13 cellular contexts compared by ENCODE assay signal in the genomic region with DNA sequence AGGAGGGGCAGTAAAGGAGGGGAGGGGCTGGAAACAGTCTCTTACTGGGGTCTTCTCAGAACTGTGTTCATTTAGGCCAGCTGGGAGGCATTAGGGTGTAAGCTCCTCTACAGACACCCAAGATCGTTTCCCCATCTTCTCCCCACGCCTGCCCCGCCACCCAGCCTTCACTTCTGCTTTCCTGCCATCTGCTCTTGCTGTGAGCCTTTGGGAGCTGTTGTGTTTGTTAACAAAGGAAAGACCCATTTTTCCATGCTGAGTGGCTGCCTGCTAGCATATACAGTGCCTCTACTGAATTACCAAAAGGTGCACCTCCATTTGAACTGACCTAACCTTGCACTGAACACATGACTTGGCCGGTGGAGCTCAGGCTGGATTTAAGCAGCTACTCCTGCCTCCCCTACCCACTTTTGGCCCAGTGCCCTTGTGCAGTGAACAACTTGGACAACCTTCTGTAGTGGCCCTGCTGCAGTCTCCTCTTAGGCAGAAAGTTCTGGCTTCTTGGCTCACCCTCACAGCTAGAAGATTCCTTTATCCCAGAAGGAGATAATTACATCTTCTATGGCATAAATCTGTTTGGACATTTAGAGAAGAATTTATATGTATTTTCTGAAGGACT.
DNase-seq lines count a peak whose midpoint lies in the region; FAIRE-seq and TF ChIP-seq lines count a peak whose summit lies in the region.
"Had no signal": no experiment of that assay in that cellular context is flagged by ENCODE, and none has a peak within 500 bp of the region (broad histone marks: within the 10 kb centered on the region; RNA-seq: fewer than 3 reads in every experiment).

No MANE protein-coding gene starts in this region.

- DNase-seq in GM12891 (ENCODE audit: insufficient read length, low spot score) (no peak), NCI-H774 (lab: John Stamatoyannopoulos, UW) (peak; percentile 21), astrocyte of the hippocampus (ENCODE audit: low read depth, low spot score) (peak; percentile 36), neural progenitor cell (ENCODE audit: low spot score) (no peak), GM10266 (ENCODE audit: extremely low spot score) (no peak), HuH-7.5 (ENCODE audit: low spot score) (no peak), uterus (no peak)
- DNase-seq: activated CD4-positive, CD25-positive, alpha-beta regulatory T cell; activated T-cell treated with anti-CD3 and anti-CD28 coated beads, Interleukin-2, amount 50 U/mL, for 48 hours; dorsolateral prefrontal cortex; foreskin melanocyte; ovary; stimulated activated CD4-positive, alpha-beta T cell treated with anti-CD3 and anti-CD28 coated beads, Interleukin-4, amount 100 ng/mL, for 1 hour had no signal

- H3K27me3 Mint-ChIP-seq in neural progenitor cell (ENCODE audit: insufficient read depth, low read depth): peaks cover 4% of the 10 kb centered on the region

- no peak for TF ChIP-seq CTCF in neural progenitor cell (IDR thresholded peaks at IDR 0.05)
- no peak for TF ChIP-seq CTCF in GM10266 (IDR thresholded peaks at IDR 0.05; ENCODE audit: control insufficient read depth, insufficient read depth, low read depth, missing control alignments)
- no peak for TF ChIP-seq CTCF in uterus (IDR thresholded peaks at IDR 0.05)

- H3K4me3 ChIP-seq in neural progenitor cell (no peak overlapping the region), uterus (no peak overlapping the region)
- H3K4me3 ChIP-seq: dorsolateral prefrontal cortex, ovary had no signal

- H3K9ac ChIP-seq in neural progenitor cell: no peak overlapping the region

- H3K36me3 ChIP-seq in neural progenitor cell (no peaks in the 10 kb centered on the region), uterus (no peaks in the 10 kb centered on the region)
- H3K36me3 ChIP-seq: ovary had no signal

- FAIRE-seq in GM12891 (lab: Jason Lieb, UNC): no peak

- H4K20me1 ChIP-seq in neural progenitor cell (ENCODE audit: low read depth): no peaks in the 10 kb centered on the region

- H3K27ac ChIP-seq in neural progenitor cell: no peak overlapping the region
- no peak overlapping the region for H3K27ac ChIP-seq in uterus
- H3K27ac ChIP-seq: ovary had no signal

- no peak overlapping the region for H3K4me3 Mint-ChIP-seq in neural progenitor cell

- no peaks in the 10 kb centered on the region for H3K9me3 Mint-ChIP-seq in neural progenitor cell

- peak overlapping the region; percentile 69 for H3K27ac Mint-ChIP-seq in neural progenitor cell

- no peak overlapping the region for H3K4me2 ChIP-seq in neural progenitor cell

- no peaks in the 10 kb centered on the region for H3K9me3 ChIP-seq in neural progenitor cell (ENCODE audit: low read depth)
- H3K9me3 ChIP-seq in uterus: no peaks in the 10 kb centered on the region
- H3K9me3 ChIP-seq: ovary had no signal

- TF ChIP-seq POLR2A in GM12891 (IDR thresholded peaks at IDR 0.05; ENCODE audit: low read depth, low read length) (no peak), uterus (IDR thresholded peaks at IDR 0.05) (no peak)

- H2AFZ ChIP-seq in neural progenitor cell (replicated peaks): no peak overlapping the region

- no peaks in the 10 kb centered on the region for H3F3A ChIP-seq in neural progenitor cell (ENCODE audit: low read depth)

- peaks cover 58% of the 10 kb centered on the region for H3K4me1 Mint-ChIP-seq in neural progenitor cell

- no peaks in the 10 kb centered on the region for H3K36me3 Mint-ChIP-seq in neural progenitor cell

- H3K4me1 ChIP-seq in neural progenitor cell (no peaks in the 10 kb centered on the region), uterus (no peaks in the 10 kb centered on the region)

- no peaks in the 10 kb centered on the region for H3K79me2 ChIP-seq in neural progenitor cell (ENCODE audit: low read depth)

- intact Hi-C loops in uterus (cut with DNase I; ENCODE audit: low total_unique reads): no loop called here

- H3K27me3 ChIP-seq in neural progenitor cell (no peaks in the 10 kb centered on the region), uterus (no peaks in the 10 kb centered on the region)
- H3K27me3 ChIP-seq: ovary had no signal

TF ChIP-seq in GM12891, 5 proteins besides CTCF, POLR2A, EP300 and RAD21:
- TF ChIP-seq SPI1 (IDR thresholded peaks at IDR 0.05; ENCODE audit: low read depth, low read length): peak; percentile 84
- no peak for TF ChIP-seq POLR2AphosphoS5 (IDR thresholded peaks at IDR 0.05; ENCODE audit: low read depth, low read length)
- no peak for TF ChIP-seq TAF1 (IDR thresholded peaks at IDR 0.05; ENCODE audit: low read depth, low read length)
TF ChIP-seq in GM12891: peak in this region for 1.

Comparison
In these comparisons a context has a peak if more than half of its experiments do, and no peak if none do; other contexts are left out.
1. DNase-seq: peak in NCI-H774 (single experiment) and astrocyte of the hippocampus (single experiment); none in GM12891 (single experiment), neural progenitor cell (single experiment), GM10266 (single experiment), HuH-7.5 (single experiment) and uterus (0 of 2).